ENCODE assay signal across 9 cellular contexts in the genomic region with DNA sequence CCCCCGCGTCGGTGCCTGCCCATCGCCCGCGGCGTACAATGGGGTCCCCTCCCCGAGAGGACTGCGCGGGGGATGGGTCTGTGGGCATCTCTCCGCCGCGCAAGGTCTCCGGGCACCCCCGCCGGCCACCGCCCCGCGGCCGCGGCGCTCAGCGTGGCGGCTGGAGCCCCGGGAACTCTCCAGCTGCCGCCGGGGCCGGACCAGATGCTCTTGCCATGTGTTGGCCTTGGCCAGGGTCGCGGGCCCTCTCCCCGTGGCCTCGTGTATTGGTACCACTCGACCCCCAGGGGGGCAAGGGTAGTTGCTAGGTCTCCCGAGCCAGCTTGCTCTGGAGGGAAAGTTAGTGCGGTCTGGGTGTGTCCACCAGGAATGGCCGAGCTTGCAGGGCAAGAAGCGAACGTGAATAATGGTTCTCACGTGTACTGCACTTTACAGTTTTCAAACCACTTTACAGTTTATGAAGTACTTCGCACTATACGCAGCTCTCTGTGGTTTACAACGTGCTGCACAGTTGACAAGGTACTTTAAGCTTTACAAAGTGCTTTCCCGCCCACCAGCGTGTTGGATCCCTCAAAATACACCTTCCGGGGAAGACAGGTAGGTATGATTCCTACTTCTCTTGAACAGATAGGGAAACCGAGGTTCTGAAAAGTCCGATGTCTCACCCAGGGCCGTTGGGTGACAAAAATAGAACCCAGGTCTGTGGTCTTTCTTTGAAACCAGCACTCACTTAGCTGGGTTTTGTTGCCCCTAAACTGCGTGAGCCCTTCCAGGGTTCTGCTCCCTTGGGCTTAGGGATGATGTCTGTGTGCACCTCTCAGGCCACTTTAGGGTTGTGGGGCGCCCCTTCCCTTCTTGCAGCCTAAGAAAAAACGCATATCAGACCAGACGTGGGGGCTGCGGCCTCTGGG. TPM values are rescaled to one million over a fixed set of nuclear protein-coding genes. Genes with fewer than 3 reads are reported as not detected.
DNase-seq lines count a peak whose midpoint lies in the region; ATAC-seq, FAIRE-seq and TF ChIP-seq lines count a peak whose summit lies in the region.
"Had no signal": no experiment of that assay in that cellular context is flagged by ENCODE, and none has a peak within 500 bp of the region (broad histone marks: within the 10 kb centered on the region; RNA-seq: fewer than 3 reads in every experiment).

No MANE protein-coding gene starts in this region.

- FAIRE-seq in kidney (lab: Jason Lieb, UNC), result no peak
- FAIRE-seq: A204.1 had no signal

- peak overlapping the region; percentile 60 for H3K4me3 ChIP-seq in RWPE2 (ENCODE audit: severe bottlenecking)
- peak overlapping the region; percentile 72 for H3K4me3 ChIP-seq in fibroblast of the aortic adventitia (ENCODE audit: low read depth, low read length)
- H3K4me3 ChIP-seq in kidney (ENCODE audit: low read length in 2 of 2), result peak overlapping the region in 1 of 2 donors; percentile 32

- no peak for TF ChIP-seq CTCF in RWPE2 (IDR thresholded peaks at IDR 0.05; ENCODE audit: poor library complexity, severe bottlenecking)
- no peak for TF ChIP-seq CTCF in fibroblast of the aortic adventitia (IDR thresholded peaks at IDR 0.05; ENCODE audit: insufficient read depth, low read length)
- no peak for TF ChIP-seq CTCF in kidney (IDR thresholded peaks at IDR 0.05; ENCODE audit: borderline replicate concordance, extremely low read depth, insufficient read depth)

- H3K36me3 ChIP-seq in RWPE2 (ENCODE audit: low read depth) (no peaks in the 10 kb centered on the region), kidney (ENCODE audit: control insufficient read depth in 1 of 2, insufficient read depth in 2 of 2, low read length in 2 of 2) (no peaks in the 10 kb centered on the region)

- H3K9ac ChIP-seq in kidney (ENCODE audit: low read length in 2 of 2), result no peak overlapping the region

- peaks cover 6% of the 10 kb centered on the region for H3K4me1 ChIP-seq in RWPE2 (ENCODE audit: insufficient read depth, poor library complexity, severe bottlenecking)
- no peaks in the 10 kb centered on the region for H3K4me1 ChIP-seq in kidney (ENCODE audit: control insufficient read depth in 1 of 2, insufficient read depth in 1 of 2, low read depth in 1 of 2, low read length in 2 of 2)

- H3K9me3 ChIP-seq in RWPE2 (ENCODE audit: severe bottlenecking) (no peaks in the 10 kb centered on the region), kidney (ENCODE audit: control insufficient read depth in 1 of 2, low read length in 2 of 2) (no peaks in the 10 kb centered on the region)

- ATAC-seq in RWPE2 (ENCODE audit: low read depth) (peak; percentile 20; the same call in 2 of the 3 replicates), sciatic nerve (peak; percentile 19)

- H3K27ac ChIP-seq in RWPE2 (ENCODE audit: poor library complexity, severe bottlenecking), result peak overlapping the region; percentile 47
- H3K27ac ChIP-seq in kidney (ENCODE audit: low read depth in 2 of 2, low read length in 2 of 2), result no peak overlapping the region

- no peaks in the 10 kb centered on the region for H3K27me3 ChIP-seq in RWPE2 (ENCODE audit: insufficient read depth, poor library complexity, severe bottlenecking)

- peak; percentile 53 for DNase-seq in DMS53 (lab: John Stamatoyannopoulos, UW)
- DNase-seq in DMS53 treated with DMSO at 0.1 percent for 48 hours (lab: John Stamatoyannopoulos, UW; ENCODE audit: unreplicated experiment), result no peak
- no peak for DNase-seq in RWPE2 (ENCODE audit: low spot score)
- DNase-seq in fibroblast of the aortic adventitia (ENCODE audit: low read depth), result peak; percentile 48
- no peak for DNase-seq in sciatic nerve (ENCODE audit: low spot score)
- DNase-seq in kidney, result no peak
- no peak for DNase-seq in activated effector memory CD4-positive, alpha-beta T cell treated with anti-CD3 and anti-CD28 coated beads, Interleukin-2, amount 50 U/mL, for 16 hours
- no peak for DNase-seq in cortex of kidney (lab: John Stamatoyannopoulos, UW)

- intact Hi-C loops in sciatic nerve (cut with DNase I) (no loop called here), kidney (cut with DNase I) (no loop called here)

RNA-seq across cellular contexts. Expression of gene EPHB2, which starts 1.2 kb away (rescaled TPM):
- total RNA-seq in fibroblast of the aortic adventitia (ENCODE audit: low replicate concordance) (3.8 and 24.9 TPM in 2 replicates), sciatic nerve (22.6 TPM), kidney (9.5 TPM)
- 3.0 TPM for polyA plus RNA-seq in kidney (ENCODE audit: insufficient read depth, low read depth, low replicate concordance)

RNA-seq across cellular contexts. Expression of gene C1QB, which starts 58.8 kb away (rescaled TPM):
- total RNA-seq in fibroblast of the aortic adventitia (ENCODE audit: low replicate concordance) (not detected in 2 replicates), sciatic nerve (122 TPM), kidney (296 TPM)
- polyA plus RNA-seq in kidney (ENCODE audit: insufficient read depth, low read depth, low replicate concordance), result 95.1 TPM

Comparison
In these comparisons a context has a peak if more than half of its experiments do, and no peak if none do; other contexts are left out.
1. DNase-seq: peak in DMS53 (single experiment) and fibroblast of the aortic adventitia (single experiment); none in DMS53 treated with DMSO at 0.1 percent for 48 hours (single experiment), RWPE2 (single experiment), sciatic nerve (single experiment), kidney (single experiment), activated effector memory CD4-positive, alpha-beta T cell treated with anti-CD3 and anti-CD28 coated beads, Interleukin-2, amount 50 U/mL, for 16 hours (single experiment) and cortex of kidney (single experiment).
2. RNA of gene C1QB, which starts 58.8 kb away (total RNA-seq): 296 TPM in kidney (single experiment) and 122 TPM in sciatic nerve (single experiment); not detected in fibroblast of the aortic adventitia; every median in the first group is over 100 times any median in the second.